Comparison of ENCODE assay signal across 29 cellular contexts in genomic region chr18:40380657-40381441, GRCh38.
DNase-seq lines count a peak whose midpoint lies in the region; ATAC-seq, FAIRE-seq and TF ChIP-seq lines count a peak whose summit lies in the region.
"Had no signal": no experiment of that assay in that cellular context is flagged by ENCODE, and none has a peak within 500 bp of the region (broad histone marks: within the 10 kb centered on the region; RNA-seq: fewer than 3 reads in every experiment).

No MANE protein-coding gene starts in this region.

- H3K4me1 Mint-ChIP-seq in endothelial cell (ENCODE audit: unreplicated experiment), result no peaks in the 10 kb centered on the region
- H3K4me1 Mint-ChIP-seq: activated B cell treated with CpG ODN at 0.5 μM for 24 hours; activated CD4-positive, alpha-beta memory T cell treated with anti-CD3 and anti-CD28 coated beads, Interleukin-2, amount 10 ng/mL, durations not matched to agents 7 days and 5 days; CD14-positive monocyte; endodermal cell had no signal

- no peak overlapping the region for H3K4me3 Mint-ChIP-seq in endothelial cell (ENCODE audit: unreplicated experiment)
- H3K4me3 Mint-ChIP-seq: activated B cell treated with CpG ODN at 0.5 μM for 24 hours; activated CD4-positive, alpha-beta memory T cell treated with anti-CD3 and anti-CD28 coated beads, Interleukin-2, amount 10 ng/mL, durations not matched to agents 7 days and 5 days; CD14-positive monocyte; endodermal cell had no signal

- no peaks in the 10 kb centered on the region for H3K36me3 Mint-ChIP-seq in endothelial cell (ENCODE audit: low read depth, unreplicated experiment)
- H3K36me3 Mint-ChIP-seq: CD14-positive monocyte had no signal

- no peak overlapping the region for H3K4me3 ChIP-seq in SK-N-SH (ENCODE audit: low read depth in 2 of 2, low read length in 1 of 2)
- no peak overlapping the region for H3K4me3 ChIP-seq in uterus
- H3K4me3 ChIP-seq: GM12878, K562, SJCRH30 had no signal

- no peaks in the 10 kb centered on the region for H3F3A ChIP-seq in SK-N-SH (replicated peaks; ENCODE audit: insufficient read depth)

- TF ChIP-seq CTCF in SK-N-SH (IDR thresholded peaks at IDR 0.05), result no peak
- no peak for TF ChIP-seq CTCF in uterus (IDR thresholded peaks at IDR 0.05)
- TF ChIP-seq CTCF in endothelial cell (IDR thresholded peaks at IDR 0.05; ENCODE audit: unreplicated experiment), result no peak

- no peak overlapping the region for H2AFZ ChIP-seq in SK-N-SH (ENCODE audit: low read depth)
- H2AFZ ChIP-seq: parathyroid adenoma had no signal

- CTCF ChIA-PET in SK-N-SH (lab: Yijun Ruan, JAX), result interaction anchor here (0.7 to 0.8 kb wide), 2 partner anchors 28 to 165 kb away, joined by 3 read pairs; no protein-coding TSS in a partner anchor

- 48% methylated on average over 6 of the region's 6 CpGs for WGBS in SK-N-SH (ENCODE audit: low lambda C conversion rate)

- H3K27ac ChIP-seq in SK-N-SH (ENCODE audit: low read depth in 2 of 2, low read length in 1 of 2), result no peak overlapping the region
- H3K27ac ChIP-seq in uterus, result no peak overlapping the region
- H3K27ac ChIP-seq: parathyroid adenoma, SJCRH30 had no signal

- no peak for TF ChIP-seq POLR2A in uterus (IDR thresholded peaks at IDR 0.05)

- TF ChIP-seq EP300 in SK-N-SH (IDR thresholded peaks at IDR 0.05; ENCODE audit: borderline replicate concordance in 1 of 2, low read depth in 1 of 2, low read length in 1 of 2), result no peak

- no peaks in the 10 kb centered on the region for H3K27me3 Mint-ChIP-seq in endothelial cell (ENCODE audit: unreplicated experiment)
- H3K27me3 Mint-ChIP-seq: activated B cell treated with CpG ODN at 0.5 μM for 24 hours; activated CD4-positive, alpha-beta memory T cell treated with anti-CD3 and anti-CD28 coated beads, Interleukin-2, amount 10 ng/mL, durations not matched to agents 7 days and 5 days had no signal

- H4K20me1 ChIP-seq in SK-N-SH (ENCODE audit: insufficient read depth), result no peaks in the 10 kb centered on the region

- no peaks in the 10 kb centered on the region for H3K9me2 ChIP-seq in SK-N-SH

- H3K79me2 ChIP-seq in SK-N-SH (ENCODE audit: insufficient read depth), result no peaks in the 10 kb centered on the region
- H3K79me2 ChIP-seq: parathyroid adenoma had no signal

- DNase-seq in SK-N-SH (peak; percentile 22), astrocyte of the hippocampus (ENCODE audit: low read depth, low spot score) (peak; percentile 26), iris pigment epithelial cell (ENCODE audit: low read depth) (peak; percentile 58), uterus (no peak), superior temporal gyrus (ENCODE audit: extremely low spot score) (no peak), endothelial cell (ENCODE audit: low spot score) (no peak), RCC 7860 (ENCODE audit: low spot score) (no peak)
- DNase-seq: activated B cell treated with CpG ODN at 0.5 μM for 24 hours; activated CD4-positive, alpha-beta memory T cell treated with anti-CD3 and anti-CD28 coated beads, Interleukin-2, amount 10 ng/mL, durations not matched to agents 7 days and 5 days; activated naive CD4-positive, alpha-beta T cell; aorta; DMS 273 treated with DMSO at 0.1 percent for 48 hours; endodermal cell; H7; hypothalamus; MV-4-11; NCI-H1930; NCI-H526 treated with DMSO at 0.1 percent for 48 hours; OCI-M1; SJCRH30; small intestine; stimulated activated CD4-positive, alpha-beta T cell treated with anti-CD3 and anti-CD28 coated beads, Interleukin-4, amount 100 ng/mL, for 4 hours; T-helper 2 cell had no signal

- TF ChIP-seq RAD21 in SK-N-SH (IDR thresholded peaks at IDR 0.05; ENCODE audit: low read length), result no peak

- POLR2A ChIA-PET in SK-N-SH (lab: Yijun Ruan, JAX), result no interaction called here

- H3K9me3 ChIP-seq in SK-N-SH (no peaks in the 10 kb centered on the region), uterus (no peaks in the 10 kb centered on the region)
- H3K9me3 ChIP-seq: SJCRH30 had no signal

- no peak overlapping the region for H3K9ac ChIP-seq in SK-N-SH
- H3K9ac ChIP-seq: parathyroid adenoma had no signal

- no peaks in the 10 kb centered on the region for H3K36me3 ChIP-seq in SK-N-SH (replicated peaks in 1 of 2; ENCODE audit: control insufficient read depth in 1 of 2, insufficient read depth in 2 of 2, low read length in 1 of 2)
- no peaks in the 10 kb centered on the region for H3K36me3 ChIP-seq in uterus
- H3K36me3 ChIP-seq: SJCRH30 had no signal

- H3K4me1 ChIP-seq in SK-N-SH (ENCODE audit: control insufficient read depth in 1 of 2, insufficient read depth in 2 of 2, low read depth in 1 of 2, low read length in 1 of 2) (peaks cover 0 to 3% of the 10 kb centered on the region in 2 experiments; a peak in 2 of 4 replicates), uterus (no peaks in the 10 kb centered on the region)
- H3K4me1 ChIP-seq: parathyroid adenoma, SJCRH30 had no signal

- ATAC-seq in SK-N-SH treated with all-trans-retinoic acid at 6 μM for 48 hours, result no peak
- ATAC-seq: GM12878, K562 had no signal

- H3K27ac Mint-ChIP-seq in endothelial cell (ENCODE audit: unreplicated experiment), result no peak overlapping the region
- H3K27ac Mint-ChIP-seq: activated B cell treated with CpG ODN at 0.5 μM for 24 hours; activated CD4-positive, alpha-beta memory T cell treated with anti-CD3 and anti-CD28 coated beads, Interleukin-2, amount 10 ng/mL, durations not matched to agents 7 days and 5 days; CD14-positive monocyte; endodermal cell had no signal

- H3K27me3 ChIP-seq in SK-N-SH (ENCODE audit: insufficient read depth) (no peaks in the 10 kb centered on the region), uterus (no peaks in the 10 kb centered on the region)
- H3K27me3 ChIP-seq: SJCRH30 had no signal

- no peak for FAIRE-seq in RCC 7860 (lab: Jason Lieb, UNC)
- FAIRE-seq: GM12878, K562, keratinocyte, small intestine had no signal

- H3K9me3 Mint-ChIP-seq in endothelial cell (ENCODE audit: unreplicated experiment), result no peaks in the 10 kb centered on the region
- H3K9me3 Mint-ChIP-seq: endodermal cell had no signal

- no peak overlapping the region for H3K4me2 ChIP-seq in SK-N-SH

- intact Hi-C loops in uterus (cut with DNase I; ENCODE audit: low total_unique reads), result no loop called here

TF ChIP-seq in SK-N-SH, 30 proteins besides CTCF, POLR2A, EP300 and RAD21:
- TF ChIP-seq SMC3 (IDR thresholded peaks at IDR 0.05; ENCODE audit: low read depth, low read length) (no peak), GATA2 (CRISPR knock-in tag; IDR thresholded peaks at IDR 0.05) (peak; percentile 50)

TF ChIP-seq in SK-N-SH treated with all-trans-retinoic acid at 6 μM for 48 hours, 23 proteins besides CTCF, POLR2A, EP300 and RAD21 (continues in another document):
- TF ChIP-seq BACH2 (CRISPR knock-in tag; IDR thresholded peaks at IDR 0.05; ENCODE audit: borderline replicate concordance), result no peak
- TF ChIP-seq PPARA (CRISPR knock-in tag; IDR thresholded peaks at IDR 0.05; ENCODE audit: borderline replicate concordance), result no peak
- TF ChIP-seq TSHZ2 (CRISPR knock-in tag; IDR thresholded peaks at IDR 0.05), result no peak
- no peak for TF ChIP-seq TCF4 (CRISPR knock-in tag; IDR thresholded peaks at IDR 0.05; ENCODE audit: borderline replicate concordance)
- no peak for TF ChIP-seq RARB (CRISPR knock-in tag; IDR thresholded peaks at IDR 0.05)
- TF ChIP-seq CSRNP3 (CRISPR knock-in tag; IDR thresholded peaks at IDR 0.05), result no peak
- TF ChIP-seq ZNF70 (CRISPR knock-in tag; IDR thresholded peaks at IDR 0.05), result no peak
- TF ChIP-seq CREB5 (CRISPR knock-in tag; IDR thresholded peaks at IDR 0.05; ENCODE audit: low read depth), result no peak
- no peak for TF ChIP-seq ZFP30 (CRISPR knock-in tag; IDR thresholded peaks at IDR 0.05)

Comparison
In these comparisons a context has a peak if more than half of its experiments do, and no peak if none do; other contexts are left out.
1. DNase-seq: peak in SK-N-SH (single experiment), astrocyte of the hippocampus (single experiment) and iris pigment epithelial cell (single experiment); none in uterus (0 of 2), superior temporal gyrus (single experiment), endothelial cell (single experiment) and RCC 7860 (single experiment).